16 cellular contexts compared by ENCODE assay signal in genomic region chr3:72018339-72018984, GRCh38.
DNase-seq lines count a peak whose midpoint lies in the region; ATAC-seq, FAIRE-seq and TF ChIP-seq lines count a peak whose summit lies in the region.
"Had no signal": no experiment of that assay in that cellular context is flagged by ENCODE, and none has a peak within 500 bp of the region (broad histone marks: within the 10 kb centered on the region; RNA-seq: fewer than 3 reads in every experiment).

No MANE protein-coding gene starts in this region.

- no peaks in the 10 kb centered on the region for H3K27me3 Mint-ChIP-seq in MCF 10A (ENCODE audit: insufficient read depth, unreplicated experiment)
- H3K27me3 Mint-ChIP-seq in activated T-helper 2 cell treated with anti-CD3 and anti-CD28 coated beads, Interferon-gamma antibody, Interleukin-2, Interleukin-4, amounts not matched to agents 10 μg/mL and 5 μg/mL and 100 μg/mL, durations not matched to agents 14 hours and 24 hours and 36 hours (ENCODE audit: low read depth): no peaks in the 10 kb centered on the region
- H3K27me3 Mint-ChIP-seq: activated naive CD4-positive, alpha-beta T cell treated with anti-CD3 and anti-CD28 coated beads, Interleukin-2, amount 50 U/mL, for 24 hours had no signal

- H3K27me3 ChIP-seq in breast epithelium: no peaks in the 10 kb centered on the region
- H3K27me3 ChIP-seq in heart left ventricle: no peaks in the 10 kb centered on the region
- H3K27me3 ChIP-seq: spleen had no signal

- no peaks in the 10 kb centered on the region for H3K9me3 Mint-ChIP-seq in MCF 10A (ENCODE audit: unreplicated experiment)
- H3K9me3 Mint-ChIP-seq in activated T-helper 2 cell treated with anti-CD3 and anti-CD28 coated beads, Interferon-gamma antibody, Interleukin-2, Interleukin-4, amounts not matched to agents 10 μg/mL and 5 μg/mL and 100 μg/mL, durations not matched to agents 14 hours and 24 hours and 36 hours: no peaks in the 10 kb centered on the region
- H3K9me3 Mint-ChIP-seq: activated naive CD4-positive, alpha-beta T cell treated with anti-CD3 and anti-CD28 coated beads, Interleukin-2, amount 50 U/mL, for 24 hours; immature natural killer cell; natural killer cell had no signal

- H3K27ac ChIP-seq in breast epithelium (no peak overlapping the region), heart left ventricle (no peak overlapping the region)
- H3K27ac ChIP-seq: KMS-11, spleen had no signal

- H3K4me1 Mint-ChIP-seq in MCF 10A (ENCODE audit: insufficient read depth, unreplicated experiment): no peaks in the 10 kb centered on the region
- peaks cover 8% of the 10 kb centered on the region for H3K4me1 Mint-ChIP-seq in activated T-helper 2 cell treated with anti-CD3 and anti-CD28 coated beads, Interferon-gamma antibody, Interleukin-2, Interleukin-4, amounts not matched to agents 10 μg/mL and 5 μg/mL and 100 μg/mL, durations not matched to agents 14 hours and 24 hours and 36 hours (ENCODE audit: low read depth)
- H3K4me1 Mint-ChIP-seq: activated naive CD4-positive, alpha-beta T cell treated with anti-CD3 and anti-CD28 coated beads, Interleukin-2, amount 50 U/mL, for 24 hours; immature natural killer cell; natural killer cell had no signal

- intact Hi-C loops in MCF 10A (cut with micrococcal nuclease): no loop called here
- intact Hi-C loops in breast epithelium (cut with DNase I; ENCODE audit: low total_unique reads): no loop called here
- intact Hi-C loops in heart left ventricle (cut with DNase I): no loop called here
- intact Hi-C loops in activated T-helper 2 cell treated with anti-CD3 and anti-CD28 coated beads, Interferon-gamma antibody, Interleukin-2, Interleukin-4, amounts not matched to agents 10 μg/mL and 5 μg/mL and 100 μg/mL, durations not matched to agents 14 hours and 24 hours and 36 hours (cut with micrococcal nuclease): no loop called here

- DNase-seq in MCF 10A (ENCODE audit: unreplicated experiment) (peak; percentile 12), breast epithelium (ENCODE audit: low spot score in 2 of 2) (no peak), RCC 7860 (ENCODE audit: low spot score) (peak; percentile 11), heart left ventricle (no peak), SKM-1 treated with dmso at 0.1 percent for 144 hours (lab: John Stamatoyannopoulos, UW; ENCODE audit: unreplicated experiment) (no peak)
- peak; percentile 34 for DNase-seq in stimulated activated CD8-positive, alpha-beta memory T cell treated with anti-CD3 and anti-CD28 coated beads, Interleukin-4, amount 100 ng/mL, for 48 hours
- no peak for DNase-seq in activated T-helper 2 cell treated with anti-CD3 and anti-CD28 coated beads, Interferon-gamma antibody, Interleukin-2, Interleukin-4, amounts not matched to agents 10 μg/mL and 5 μg/mL and 100 μg/mL, durations not matched to agents 14 hours and 24 hours and 36 hours (ENCODE audit: low spot score)
- DNase-seq: DMS53, immature natural killer cell, natural killer cell, spleen, trophoblast cell had no signal

- CTCF ChIA-PET in MCF 10A (lab: Yijun Ruan, JAX): interaction anchor here (0.7 to 1.3 kb wide), 3 partner anchors 10 to 102 kb away, joined by 3 to 5 read pairs (median 4); no protein-coding TSS in a partner anchor

- H3K4me1 ChIP-seq in breast epithelium: no peaks in the 10 kb centered on the region
- H3K4me1 ChIP-seq in heart left ventricle: peaks cover 0 to 14% (median 6%) of the 10 kb centered on the region in 12 donors

- H3K36me3 ChIP-seq in breast epithelium (no peaks in the 10 kb centered on the region), heart left ventricle (no peaks in the 10 kb centered on the region)
- H3K36me3 ChIP-seq: spleen had no signal

- ATAC-seq in heart left ventricle: peak in 3 of 4 donors; percentile 47 to 66 (median 62)
- ATAC-seq in GM18519 (IDR thresholded peaks at IDR 0.05; ENCODE audit: low FRiP score, unreplicated experiment): no peak
- ATAC-seq: natural killer cell, Panc1 had no signal

- no peak overlapping the region for H3K27ac Mint-ChIP-seq in MCF 10A (ENCODE audit: low read depth, unreplicated experiment)
- no peak overlapping the region for H3K27ac Mint-ChIP-seq in activated T-helper 2 cell treated with anti-CD3 and anti-CD28 coated beads, Interferon-gamma antibody, Interleukin-2, Interleukin-4, amounts not matched to agents 10 μg/mL and 5 μg/mL and 100 μg/mL, durations not matched to agents 14 hours and 24 hours and 36 hours
- H3K27ac Mint-ChIP-seq: activated naive CD4-positive, alpha-beta T cell treated with anti-CD3 and anti-CD28 coated beads, Interleukin-2, amount 50 U/mL, for 24 hours; immature natural killer cell; natural killer cell had no signal

- no peak overlapping the region for H3K4me3 Mint-ChIP-seq in MCF 10A (ENCODE audit: unreplicated experiment)
- no peak overlapping the region for H3K4me3 Mint-ChIP-seq in activated T-helper 2 cell treated with anti-CD3 and anti-CD28 coated beads, Interferon-gamma antibody, Interleukin-2, Interleukin-4, amounts not matched to agents 10 μg/mL and 5 μg/mL and 100 μg/mL, durations not matched to agents 14 hours and 24 hours and 36 hours (ENCODE audit: low read depth)
- H3K4me3 Mint-ChIP-seq: activated naive CD4-positive, alpha-beta T cell treated with anti-CD3 and anti-CD28 coated beads, Interleukin-2, amount 50 U/mL, for 24 hours; immature natural killer cell; natural killer cell had no signal

- H3K36me3 Mint-ChIP-seq in MCF 10A (ENCODE audit: insufficient read depth, unreplicated experiment): no peaks in the 10 kb centered on the region
- H3K36me3 Mint-ChIP-seq in activated T-helper 2 cell treated with anti-CD3 and anti-CD28 coated beads, Interferon-gamma antibody, Interleukin-2, Interleukin-4, amounts not matched to agents 10 μg/mL and 5 μg/mL and 100 μg/mL, durations not matched to agents 14 hours and 24 hours and 36 hours (ENCODE audit: low read depth): no peaks in the 10 kb centered on the region
- H3K36me3 Mint-ChIP-seq: activated naive CD4-positive, alpha-beta T cell treated with anti-CD3 and anti-CD28 coated beads, Interleukin-2, amount 50 U/mL, for 24 hours; immature natural killer cell; natural killer cell had no signal

- TF ChIP-seq POLR2A in breast epithelium (IDR thresholded peaks at IDR 0.05) (no peak), heart left ventricle (IDR thresholded peaks at IDR 0.05) (no peak)

- H3K4me3 ChIP-seq in breast epithelium (no peak overlapping the region), heart left ventricle (no peak overlapping the region)
- H3K4me3 ChIP-seq: spleen had no signal

- POLR2A ChIA-PET in MCF 10A (lab: Yijun Ruan, JAX): no interaction called here

- FAIRE-seq in RCC 7860 (lab: Jason Lieb, UNC): no peak

- TF ChIP-seq CTCF in MCF 10A (IDR thresholded peaks at IDR 0.05; ENCODE audit: unreplicated experiment) (no peak), breast epithelium (IDR thresholded peaks at IDR 0.05) (no peak), heart left ventricle (IDR thresholded peaks at IDR 0.05) (no peak)

- 75 to 87% (median 86%) methylated on average over 5 of the region's 5 CpGs for WGBS in heart left ventricle, 4 donors

- H3K9me3 ChIP-seq in breast epithelium: no peaks in the 10 kb centered on the region
- no peaks in the 10 kb centered on the region for H3K9me3 ChIP-seq in heart left ventricle
- H3K9me3 ChIP-seq: spleen had no signal

- BruUV-seq in MCF 10A (replicated peaks; lab: Mats Ljungman, UMichigan): no TSS peak

Comparison
In these comparisons a context has a peak if more than half of its experiments do, and no peak if none do; other contexts are left out.
1. DNase-seq: peak in MCF 10A (single experiment), RCC 7860 (single experiment) and stimulated activated CD8-positive, alpha-beta memory T cell treated with anti-CD3 and anti-CD28 coated beads, Interleukin-4, amount 100 ng/mL, for 48 hours (single experiment); none in breast epithelium (0 of 2), heart left ventricle (0 of 5), activated T-helper 2 cell treated with anti-CD3 and anti-CD28 coated beads, Interferon-gamma antibody, Interleukin-2, Interleukin-4, amounts not matched to agents 10 μg/mL and 5 μg/mL and 100 μg/mL, durations not matched to agents 14 hours and 24 hours and 36 hours (single experiment) and SKM-1 treated with dmso at 0.1 percent for 144 hours (single experiment).